Comparison of ENCODE assay signal across 1 cellular context in genomic region chr7:27095897-27096755, GRCh38.
TF ChIP-seq lines count a peak whose summit lies in the region.

Gene HOXA1 (minus strand): TSS chr7:27096000. CDS start chr7:27095912, 88 bp downstream.

TF ChIP-seq in GM12878, 131 proteins besides CTCF, POLR2A, EP300 and RAD21 (continued from another document):
- TF ChIP-seq, protein P1, sequence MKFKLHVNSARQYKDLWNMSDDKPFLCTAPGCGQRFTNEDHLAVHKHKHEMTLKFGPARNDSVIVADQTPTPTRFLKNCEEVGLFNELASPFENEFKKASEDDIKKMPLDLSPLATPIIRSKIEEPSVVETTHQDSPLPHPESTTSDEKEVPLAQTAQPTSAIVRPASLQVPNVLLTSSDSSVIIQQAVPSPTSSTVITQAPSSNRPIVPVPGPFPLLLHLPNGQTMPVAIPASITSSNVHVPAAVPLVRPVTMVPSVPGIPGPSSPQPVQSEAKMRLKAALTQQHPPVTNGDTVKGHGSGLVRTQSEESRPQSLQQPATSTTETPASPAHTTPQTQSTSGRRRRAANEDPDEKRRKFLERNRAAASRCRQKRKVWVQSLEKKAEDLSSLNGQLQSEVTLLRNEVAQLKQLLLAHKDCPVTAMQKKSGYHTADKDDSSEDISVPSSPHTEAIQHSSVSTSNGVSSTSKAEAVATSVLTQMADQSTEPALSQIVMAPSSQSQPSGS (IDR thresholded peaks at IDR 0.05; ENCODE audit: low read length) = no peak
- TF ChIP-seq USF1 (IDR thresholded peaks at IDR 0.05; ENCODE audit: borderline replicate concordance, extremely low read length, insufficient read depth, low read depth, low read length) (peak; percentile 91), RBBP5 (conservative IDR thresholded peaks at IDR 0.05) (no peak), NR2C1 (IDR thresholded peaks at IDR 0.05) (no peak), TARDBP (IDR thresholded peaks at IDR 0.05; ENCODE audit: borderline replicate concordance) (no peak), EGR1 (IDR thresholded peaks at IDR 0.05; ENCODE audit: borderline replicate concordance in 1 of 2, low read depth in 2 of 2, low read length in 2 of 2) (0 out of 3 replicates have a peak, but pooled peaks of 1 of the 2 experiments have one; percentile 5), NKRF (conservative IDR thresholded peaks at IDR 0.05) (peak; percentile 71), RELA (IDR thresholded peaks at IDR 0.05; ENCODE audit: borderline replicate concordance, partially characterized antibody) (no peak), CREB1 (IDR thresholded peaks at IDR 0.05; ENCODE audit: low read depth) (peak; percentile 21; the same call in 1 of the 2 replicates), CEBPZ (IDR thresholded peaks at IDR 0.05; ENCODE audit: low read depth, low read length) (no peak), SREBF2 (IDR thresholded peaks at IDR 0.05; ENCODE audit: low read length) (no peak), ZSCAN29 (IDR thresholded peaks at IDR 0.05) (no peak), BMI1 (IDR thresholded peaks at IDR 0.05; ENCODE audit: borderline replicate concordance) (no peak), SIX5 (IDR thresholded peaks at IDR 0.05; ENCODE audit: low read depth, low read length, severe bottlenecking) (no peak), FOS (IDR thresholded peaks at IDR 0.05; ENCODE audit: borderline replicate concordance, extremely low read depth, insufficient read length) (peak; percentile 6)
- TF ChIP-seq, protein P2, sequence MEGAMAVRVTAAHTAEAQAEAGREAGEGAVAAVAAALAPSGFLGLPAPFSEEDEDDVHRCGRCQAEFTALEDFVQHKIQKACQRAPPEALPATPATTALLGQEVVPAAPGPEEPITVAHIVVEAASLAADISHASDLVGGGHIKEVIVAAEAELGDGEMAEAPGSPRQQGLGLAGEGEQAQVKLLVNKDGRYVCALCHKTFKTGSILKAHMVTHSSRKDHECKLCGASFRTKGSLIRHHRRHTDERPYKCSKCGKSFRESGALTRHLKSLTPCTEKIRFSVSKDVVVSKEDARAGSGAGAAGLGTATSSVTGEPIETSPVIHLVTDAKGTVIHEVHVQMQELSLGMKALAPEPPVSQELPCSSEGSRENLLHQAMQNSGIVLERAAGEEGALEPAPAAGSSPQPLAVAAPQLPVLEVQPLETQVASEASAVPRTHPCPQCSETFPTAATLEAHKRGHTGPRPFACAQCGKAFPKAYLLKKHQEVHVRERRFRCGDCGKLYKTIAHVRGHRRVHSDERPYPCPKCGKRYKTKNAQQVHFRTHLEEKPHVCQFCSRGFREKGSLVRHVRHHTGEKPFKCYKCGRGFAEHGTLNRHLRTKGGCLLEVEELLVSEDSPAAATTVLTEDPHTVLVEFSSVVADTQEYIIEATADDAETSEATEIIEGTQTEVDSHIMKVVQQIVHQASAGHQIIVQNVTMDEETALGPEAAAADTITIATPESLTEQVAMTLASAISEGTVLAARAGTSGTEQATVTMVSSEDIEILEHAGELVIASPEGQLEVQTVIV (IDR thresholded peaks at IDR 0.05; ENCODE audit: borderline replicate concordance, partially characterized antibody) = no peak
- TF ChIP-seq, protein P3, sequence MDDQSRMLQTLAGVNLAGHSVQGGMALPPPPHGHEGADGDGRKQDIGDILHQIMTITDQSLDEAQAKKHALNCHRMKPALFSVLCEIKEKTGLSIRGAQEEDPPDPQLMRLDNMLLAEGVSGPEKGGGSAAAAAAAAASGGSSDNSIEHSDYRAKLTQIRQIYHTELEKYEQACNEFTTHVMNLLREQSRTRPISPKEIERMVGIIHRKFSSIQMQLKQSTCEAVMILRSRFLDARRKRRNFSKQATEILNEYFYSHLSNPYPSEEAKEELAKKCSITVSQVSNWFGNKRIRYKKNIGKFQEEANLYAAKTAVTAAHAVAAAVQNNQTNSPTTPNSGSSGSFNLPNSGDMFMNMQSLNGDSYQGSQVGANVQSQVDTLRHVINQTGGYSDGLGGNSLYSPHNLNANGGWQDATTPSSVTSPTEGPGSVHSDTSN (IDR thresholded peaks at IDR 0.05; ENCODE audit: insufficient replicate concordance, low read depth, low read length) = peak; percentile 72
- TF ChIP-seq, protein P4, sequence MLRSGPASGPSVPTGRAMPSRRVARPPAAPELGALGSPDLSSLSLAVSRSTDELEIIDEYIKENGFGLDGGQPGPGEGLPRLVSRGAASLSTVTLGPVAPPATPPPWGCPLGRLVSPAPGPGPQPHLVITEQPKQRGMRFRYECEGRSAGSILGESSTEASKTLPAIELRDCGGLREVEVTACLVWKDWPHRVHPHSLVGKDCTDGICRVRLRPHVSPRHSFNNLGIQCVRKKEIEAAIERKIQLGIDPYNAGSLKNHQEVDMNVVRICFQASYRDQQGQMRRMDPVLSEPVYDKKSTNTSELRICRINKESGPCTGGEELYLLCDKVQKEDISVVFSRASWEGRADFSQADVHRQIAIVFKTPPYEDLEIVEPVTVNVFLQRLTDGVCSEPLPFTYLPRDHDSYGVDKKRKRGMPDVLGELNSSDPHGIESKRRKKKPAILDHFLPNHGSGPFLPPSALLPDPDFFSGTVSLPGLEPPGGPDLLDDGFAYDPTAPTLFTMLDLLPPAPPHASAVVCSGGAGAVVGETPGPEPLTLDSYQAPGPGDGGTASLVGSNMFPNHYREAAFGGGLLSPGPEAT (IDR thresholded peaks at IDR 0.05; ENCODE audit: low read depth) = no peak
TF ChIP-seq in GM12878: peak in this region for 21.
